ENCODE assay signal across 18 cellular contexts in the genomic region with DNA sequence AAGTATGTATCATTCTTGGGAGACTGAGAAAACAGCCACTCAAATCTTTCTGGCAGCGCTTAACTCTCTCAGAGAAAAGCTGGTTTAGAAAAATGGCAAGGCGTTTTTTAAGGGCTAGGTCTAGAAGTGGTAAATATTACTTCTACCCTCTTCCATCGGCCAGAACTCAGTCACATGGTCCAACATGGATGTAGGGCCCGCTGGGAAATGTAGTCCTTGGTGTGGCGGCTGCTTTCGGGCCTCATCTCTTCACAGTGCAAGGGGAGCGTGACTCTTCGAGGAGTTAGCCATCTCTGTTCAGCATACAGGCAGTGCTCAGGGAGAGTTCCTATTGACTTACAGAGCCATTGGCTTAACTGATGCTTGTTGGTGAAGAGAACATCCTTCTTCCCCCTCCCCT. TPM values are rescaled to one million over a fixed set of nuclear protein-coding genes. Genes with fewer than 3 reads are reported as not detected.
DNase-seq lines count a peak whose midpoint lies in the region; ATAC-seq, FAIRE-seq and TF ChIP-seq lines count a peak whose summit lies in the region.
"Had no signal": no experiment of that assay in that cellular context is flagged by ENCODE, and none has a peak within 500 bp of the region (broad histone marks: within the 10 kb centered on the region; RNA-seq: fewer than 3 reads in every experiment).

No MANE protein-coding gene starts in this region.

- H3K36me3 Mint-ChIP-seq in WTC11 = no peaks in the 10 kb centered on the region

- TF ChIP-seq CTCF in WTC11 (IDR thresholded peaks at IDR 0.05) = no peak
- TF ChIP-seq CTCF in HepG2 (CRISPR knock-in tag; IDR thresholded peaks at IDR 0.05) = no peak
- no peak for TF ChIP-seq CTCF in stomach (IDR thresholded peaks at IDR 0.05)
- TF ChIP-seq CTCF in GM13976 (IDR thresholded peaks at IDR 0.05; ENCODE audit: borderline replicate concordance, control extremely low read depth, extremely low read depth, insufficient read depth, missing control alignments) = no peak

- H3K79me2 ChIP-seq in HepG2 (ENCODE audit: insufficient read depth, low read length) = no peaks in the 10 kb centered on the region

- BruUV-seq in HepG2 (replicated peaks; lab: Mats Ljungman, UMichigan) = no TSS peak

- CTCF ChIA-PET in WTC11 (lab: Charles Lee) (no interaction called here), HepG2 (lab: Yijun Ruan, JAX; ENCODE audit: low intra/inter-chr PET ratio, low total read pairs) (no interaction called here)

- no peaks in the 10 kb centered on the region for H3K36me3 ChIP-seq in HepG2 (replicated peaks in 1 of 2; ENCODE audit: control insufficient read depth in 1 of 2, insufficient read depth in 2 of 2, low read length in 2 of 2)
- no peaks in the 10 kb centered on the region for H3K36me3 ChIP-seq in stomach

- H3K4me3 Mint-ChIP-seq in WTC11 = no peak overlapping the region

- in situ Hi-C loops in HepG2 (cut with HindIII; ENCODE audit: extremely low pct_ligation_motif_present, low pct_unique_long_range_greater_than_20kb) (no loop called here), GM13976 (cut with MboI; ENCODE audit: low sequenced_read_pairs, unreplicated experiment) (no loop called here)

- DNase-seq in activated CD8-positive, alpha-beta memory T cell treated with anti-CD3 and anti-CD28 coated beads, Interleukin-2, amount 50 U/mL, for 48 hours = peak; percentile 32
- DNase-seq in activated CD8-positive, alpha-beta memory T cell treated with anti-CD3 and anti-CD28 coated beads, Interleukin-2, amount 50 U/mL, for 4 hours = no peak
- DNase-seq in WTC11 (ENCODE audit: low spot score) = peak; percentile 25
- DNase-seq in HepG2 (ENCODE audit: low spot score) = no peak
- DNase-seq in stomach = peak; percentile 0
- no peak for DNase-seq in GM13976 (ENCODE audit: low spot score)
- no peak for DNase-seq in activated naive CD4-positive, alpha-beta T cell (lab: John Stamatoyannopoulos, UW)
- DNase-seq: DMS153, EL, HCEC 1CT, NCI-H1092, NCI-H146, NCI-H2081 treated with DMSO at 0.1 percent for 48 hours, NCI-H510A treated with DMSO at 0.1 percent for 48 hours had no signal

- no peaks in the 10 kb centered on the region for H3K9me3 Mint-ChIP-seq in WTC11

- no peak overlapping the region for H3K4me2 ChIP-seq in HepG2 (ENCODE audit: low read depth, low read length)

- no peak overlapping the region for H3K9ac ChIP-seq in HepG2 (ENCODE audit: insufficient read depth, low read depth, low read length)

- no peak overlapping the region for H3K27ac ChIP-seq in HepG2 (ENCODE audit: extremely low read length, insufficient read depth, low read length)
- H3K27ac ChIP-seq in stomach = no peak overlapping the region

- peaks cover 4 to 7% of the 10 kb centered on the region in 2 experiments; a peak in 4 of 5 replicates for H3K27me3 ChIP-seq in HepG2 (ENCODE audit: control insufficient read depth in 1 of 2, insufficient read depth in 2 of 2, low read length in 2 of 2)
- H3K27me3 ChIP-seq in stomach = peaks cover 35 to 88% (median 41%) of the 10 kb centered on the region in 3 donors

- POLR2A ChIA-PET in WTC11 (lab: Charles Lee) = no interaction called here
- POLR2A ChIA-PET in HepG2 (lab: Yijun Ruan, JAX) = no interaction called here

- H4K20me1 ChIP-seq in HepG2 (ENCODE audit: insufficient read depth, low read length) = no peaks in the 10 kb centered on the region

- H3K4me3 ChIP-seq in HepG2 (replicated peaks in 1 of 3; ENCODE audit: insufficient read depth in 1 of 3, low read depth in 2 of 3, low read length in 3 of 3) (no peak overlapping the region), stomach (no peak overlapping the region)

- intact Hi-C loops in HepG2 (cut with micrococcal nuclease; ENCODE audit: unreplicated experiment) = no loop called here
- intact Hi-C loops in stomach (cut with DNase I; ENCODE audit: low total_unique reads) = no loop called here

- H3K27ac Mint-ChIP-seq in WTC11 = no peak overlapping the region

- H3K4me1 ChIP-seq in HepG2 (ENCODE audit: insufficient read depth, low read length) = peaks cover 10% of the 10 kb centered on the region
- peaks cover 3 to 34% (median 32%) of the 10 kb centered on the region in 4 donors for H3K4me1 ChIP-seq in stomach

- no peaks in the 10 kb centered on the region for H3K9me3 ChIP-seq in HepG2 (ENCODE audit: low read length)
- H3K9me3 ChIP-seq in stomach = peaks cover 0 to 9% (median 0%) of the 10 kb centered on the region in 4 donors

- peaks cover 53% of the 10 kb centered on the region for H3K27me3 Mint-ChIP-seq in WTC11 (ENCODE audit: low read depth)

- WGBS in HepG2 (ENCODE audit: low lambda C conversion rate) = 24% methylated on average over 4 of the region's 8 CpGs
- 60 to 72% (median 70%) methylated on average over 8 of the region's 8 CpGs for WGBS in stomach, 5 donors

- no peak for FAIRE-seq in HepG2 (lab: Jason Lieb, UNC)

- peaks cover 27% of the 10 kb centered on the region for H3K4me1 Mint-ChIP-seq in WTC11

- ATAC-seq in WTC11 (no peak), HepG2 (no peak), HG02798 (IDR thresholded peaks at IDR 0.05; ENCODE audit: poor library complexity, unreplicated experiment) (no peak)
- ATAC-seq: Panc1 had no signal

- no peak overlapping the region for H2AFZ ChIP-seq in HepG2 (ENCODE audit: low read length)

- TF ChIP-seq EP300 in HepG2 (IDR thresholded peaks at IDR 0.05; ENCODE audit: low read depth in 2 of 2, low read length in 2 of 2) = no peak
- TF ChIP-seq EP300 in HepG2 (CRISPR knock-in tag; IDR thresholded peaks at IDR 0.05; ENCODE audit: borderline replicate concordance) = no peak
- TF ChIP-seq EP300 in stomach (IDR thresholded peaks at IDR 0.05) = no peak

- TF ChIP-seq RAD21 in HepG2 (CRISPR knock-in tag; IDR thresholded peaks at IDR 0.05) = no peak

- TF ChIP-seq POLR2A in HepG2 (IDR thresholded peaks at IDR 0.05; ENCODE audit: insufficient read depth in 1 of 2, low read depth in 2 of 2, low read length in 2 of 2) (no peak), stomach (IDR thresholded peaks at IDR 0.05) (no peak)

TF ChIP-seq in WTC11, 78 proteins besides CTCF, POLR2A, EP300 and RAD21 (continues in another document):
- TF ChIP-seq MYBL2 (CRISPR knock-in tag; IDR thresholded peaks at IDR 0.05) (no peak), NR1H2 (CRISPR knock-in tag; IDR thresholded peaks at IDR 0.05) (no peak), RELA (CRISPR knock-in tag; IDR thresholded peaks at IDR 0.05; ENCODE audit: borderline replicate concordance) (no peak)
- TF ChIP-seq, protein P1, sequence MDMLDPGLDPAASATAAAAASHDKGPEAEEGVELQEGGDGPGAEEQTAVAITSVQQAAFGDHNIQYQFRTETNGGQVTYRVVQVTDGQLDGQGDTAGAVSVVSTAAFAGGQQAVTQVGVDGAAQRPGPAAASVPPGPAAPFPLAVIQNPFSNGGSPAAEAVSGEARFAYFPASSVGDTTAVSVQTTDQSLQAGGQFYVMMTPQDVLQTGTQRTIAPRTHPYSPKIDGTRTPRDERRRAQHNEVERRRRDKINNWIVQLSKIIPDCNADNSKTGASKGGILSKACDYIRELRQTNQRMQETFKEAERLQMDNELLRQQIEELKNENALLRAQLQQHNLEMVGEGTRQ (CRISPR knock-in tag; IDR thresholded peaks at IDR 0.05) = peak; percentile 87

TF ChIP-seq in HepG2, 621 proteins besides CTCF, POLR2A, EP300 and RAD21:
- TF ChIP-seq THAP11 (CRISPR knock-in tag; IDR thresholded peaks at IDR 0.05) (peak; percentile 53), ZNF143 (CRISPR knock-in tag; IDR thresholded peaks at IDR 0.05) (peak; percentile 72), ZNF484 (CRISPR knock-in tag; IDR thresholded peaks at IDR 0.05; ENCODE audit: borderline replicate concordance, low read depth) (no peak)

RNA-seq across cellular contexts. Expression of a gene that starts 6.3 kb away (rescaled TPM):
- total RNA-seq in WTC11 (2021) (1.7 to 3.2 TPM (median 2.2 TPM) in 3 replicates), HepG2 (2016; rRNA removed; fragmentation: Illumina TruSeq; extraction: Trizol) (not detected in 2 replicates), stomach (not detected)
- not detected in 2 replicates for total RNA-seq in HepG2 (2016; cell fraction: cytosol; rRNA removed; fragmentation: Illumina TruSeq; extraction: Trizol; ENCODE audit: low read depth)
- not detected in 2 replicates for total RNA-seq in HepG2 (2016; cell fraction: insoluble cytoplasmic fraction; rRNA removed; fragmentation: Illumina TruSeq; extraction: Trizol)
- not detected in 2 replicates for total RNA-seq in HepG2 (2016; cell fraction: membrane; rRNA removed; fragmentation: Illumina TruSeq; extraction: Trizol)
- total RNA-seq in HepG2 (2016; cell fraction: nucleus; rRNA removed; fragmentation: Illumina TruSeq; extraction: Trizol) = not detected in 2 replicates
- polyA plus RNA-seq in HepG2 (2011; rRNA removed) (not detected in 2 replicates), stomach (not detected)
- polyA plus RNA-seq in HepG2 (2011; cell fraction: cytosol; rRNA removed) = not detected in 2 replicates
- not detected in 2 replicates for polyA plus RNA-seq in HepG2 (2011; cell fraction: nucleus; rRNA removed)
- polyA plus RNA-seq in HepG2 (2012) = not detected in 2 replicates
- polyA plus RNA-seq in HepG2 (2016; cell fraction: cytosol; fragmentation: Illumina TruSeq; extraction: Trizol; ENCODE audit: low read depth) = not detected in 2 replicates
- not detected in 2 replicates for polyA plus RNA-seq in HepG2 (2016; cell fraction: insoluble cytoplasmic fraction; fragmentation: Illumina TruSeq; extraction: Trizol; ENCODE audit: low read depth)
- polyA plus RNA-seq in HepG2 (2016; cell fraction: membrane; fragmentation: Illumina TruSeq; extraction: Trizol; ENCODE audit: low read depth) = not detected in 2 replicates
- not detected in 2 replicates for polyA plus RNA-seq in HepG2 (2016; cell fraction: nucleus; fragmentation: Illumina TruSeq; extraction: Trizol; ENCODE audit: insufficient read depth, low read depth)
- polyA minus RNA-seq in HepG2 (2011; rRNA and poly(A)+ RNA removed; ENCODE audit: low replicate concordance) = not detected in 2 replicates
- polyA minus RNA-seq in HepG2 (2011; cell fraction: cytosol; rRNA and poly(A)+ RNA removed) = not detected in 2 replicates
- not detected in 2 replicates for polyA minus RNA-seq in HepG2 (2011; cell fraction: nucleus; rRNA and poly(A)+ RNA removed)
- total RNA-seq: A673, MCF 10A had no signal

Comparison
In these comparisons a context has a peak if more than half of its experiments do, and no peak if none do; other contexts are left out.
1. DNase-seq: peak in activated CD8-positive, alpha-beta memory T cell treated with anti-CD3 and anti-CD28 coated beads, Interleukin-2, amount 50 U/mL, for 48 hours (single experiment), WTC11 (single experiment) and stomach (single experiment); none in activated CD8-positive, alpha-beta memory T cell treated with anti-CD3 and anti-CD28 coated beads, Interleukin-2, amount 50 U/mL, for 4 hours (single experiment), HepG2 (single experiment), GM13976 (single experiment) and activated naive CD4-positive, alpha-beta T cell (0 of 4).